In genomic region chr5:110544603-110545002, GRCh38 we compare ENCODE assay signal across 13 cellular contexts.
DNase-seq lines count a peak whose midpoint lies in the region; ATAC-seq and TF ChIP-seq lines count a peak whose summit lies in the region.
"Had no signal": no experiment of that assay in that cellular context is flagged by ENCODE, and none has a peak within 500 bp of the region (broad histone marks: within the 10 kb centered on the region; RNA-seq: fewer than 3 reads in every experiment).

No MANE protein-coding gene starts in this region.

- H3K23ac ChIP-seq in mesendoderm (ENCODE audit: low read length) = no peak overlapping the region

- no peak overlapping the region for H4K8ac ChIP-seq in mesendoderm (ENCODE audit: low read depth, low read length)

- no peak overlapping the region for H3K27ac ChIP-seq in foreskin keratinocyte
- no peak overlapping the region for H3K27ac ChIP-seq in mesendoderm (ENCODE audit: low read depth, low read length)
- H3K27ac ChIP-seq in right atrium auricular region = no peak overlapping the region

- H3K27me3 ChIP-seq in foreskin keratinocyte = no peaks in the 10 kb centered on the region
- no peaks in the 10 kb centered on the region for H3K27me3 ChIP-seq in mesendoderm (ENCODE audit: insufficient read depth, low read length, poor library complexity)
- no peaks in the 10 kb centered on the region for H3K27me3 ChIP-seq in right atrium auricular region

- H2BK15ac ChIP-seq in mesendoderm (replicated peaks; ENCODE audit: low read depth) = no peak overlapping the region

- H2AK5ac ChIP-seq in mesendoderm (ENCODE audit: low read length) = no peak overlapping the region

- DNase-seq in HS-5 (ENCODE audit: low read depth) = peak; percentile 9
- peak; percentile 7 for DNase-seq in amniotic epithelial cell (ENCODE audit: low read depth)
- peak; percentile 4 to 49 for DNase-seq in foreskin keratinocyte
- DNase-seq in superior temporal gyrus (ENCODE audit: extremely low spot score) = no peak
- no peak for DNase-seq in mesendoderm
- DNase-seq in right atrium auricular region (ENCODE audit: low spot score) = no peak
- DNase-seq: C1 segment of cervical spinal cord; Calu3; CD4-positive, alpha-beta T cell; DMS 273 treated with DMSO at 0.1 percent for 48 hours had no signal

- no peaks in the 10 kb centered on the region for H3K4me1 ChIP-seq in foreskin keratinocyte
- H3K4me1 ChIP-seq in mesendoderm (ENCODE audit: control insufficient read depth, low read depth, low read length) = no peaks in the 10 kb centered on the region
- no peaks in the 10 kb centered on the region for H3K4me1 ChIP-seq in right atrium auricular region

- no peaks in the 10 kb centered on the region for H3K9me3 ChIP-seq in right atrium auricular region

- no peaks in the 10 kb centered on the region for H3K79me2 ChIP-seq in mesendoderm (ENCODE audit: control insufficient read depth, insufficient read depth, low read length)

- no peak overlapping the region for H2BK5ac ChIP-seq in mesendoderm (ENCODE audit: low read length)

- TF ChIP-seq CTCF in foreskin keratinocyte (conservative IDR thresholded peaks at IDR 0.05) (no peak), right atrium auricular region (IDR thresholded peaks at IDR 0.05) (no peak)

- no peak overlapping the region for H3K4me2 ChIP-seq in mesendoderm (ENCODE audit: low read length)

- H3K9ac ChIP-seq in mesendoderm (ENCODE audit: low read length) = no peak overlapping the region

- H3K56ac ChIP-seq in mesendoderm (ENCODE audit: low read length) = no peak overlapping the region

- H3K18ac ChIP-seq in mesendoderm (ENCODE audit: low read length) = no peak overlapping the region

- H3K4me3 ChIP-seq in mesendoderm (ENCODE audit: low read length) (no peak overlapping the region), right atrium auricular region (no peak overlapping the region)
- H3K4me3 ChIP-seq: GM12878 had no signal

- H3K79me1 ChIP-seq in mesendoderm (ENCODE audit: low read length) = no peaks in the 10 kb centered on the region

- peak; percentile 72 for ATAC-seq in foreskin keratinocyte
- ATAC-seq in GM18519 (IDR thresholded peaks at IDR 0.05; ENCODE audit: low FRiP score, unreplicated experiment) = no peak
- ATAC-seq: GM12878, HCT116 had no signal

- H3K36me3 ChIP-seq in mesendoderm (ENCODE audit: control insufficient read depth, insufficient read depth, low read length) (no peaks in the 10 kb centered on the region), right atrium auricular region (no peaks in the 10 kb centered on the region)

- H4K5ac ChIP-seq in mesendoderm (ENCODE audit: low read length) = no peak overlapping the region

- WGBS in mesendoderm (ENCODE audit: extremely low coverage, insufficient coverage, low lambda C conversion rate) = no CpG with 5 or more reads among the region's 1 CpG

- no peak overlapping the region for H3K4ac ChIP-seq in mesendoderm (ENCODE audit: low read depth, low read length)

- no peak overlapping the region for H2BK120ac ChIP-seq in mesendoderm (ENCODE audit: low read depth, low read length)

Comparison
In these comparisons a context has a peak if more than half of its experiments do, and no peak if none do; other contexts are left out.
1. DNase-seq: peak in HS-5 (single experiment), amniotic epithelial cell (single experiment) and foreskin keratinocyte (2 of 2); none in superior temporal gyrus (single experiment), mesendoderm (single experiment) and right atrium auricular region (single experiment).